Comparison of ENCODE assay signal across 13 cellular contexts in genomic region chr5:10699281-10699874, GRCh38.
DNase-seq lines count a peak whose midpoint lies in the region; ATAC-seq, FAIRE-seq and TF ChIP-seq lines count a peak whose summit lies in the region.
"Had no signal": no experiment of that assay in that cellular context is flagged by ENCODE, and none has a peak within 500 bp of the region (broad histone marks: within the 10 kb centered on the region; RNA-seq: fewer than 3 reads in every experiment).

No MANE protein-coding gene starts in this region.

- H3K4me1 ChIP-seq in H1 (replicated peaks in 1 of 4; ENCODE audit: control insufficient read depth in 3 of 4, insufficient read depth in 4 of 4, low read length in 3 of 4), result peaks cover 0 to 13% (median 6%) of the 10 kb centered on the region in 4 experiments; a peak in 6 of 7 replicates

- no peak overlapping the region for H3K4me2 ChIP-seq in H1 (ENCODE audit: insufficient read depth in 1 of 2, low read depth in 2 of 2, low read length in 2 of 2)

- POLR2A ChIA-PET in H1 (lab: Charles Lee; ENCODE audit: partially characterized antibody), result interaction anchor here (0.6 to 1.4 kb wide), 2 partner anchors 10 to 165 kb away, joined by 4 to 6 read pairs; no protein-coding TSS in a partner anchor

- no peaks in the 10 kb centered on the region for H3K79me1 ChIP-seq in H1 (ENCODE audit: low read depth, low read length)

- H2BK20ac ChIP-seq in H1 (ENCODE audit: low read length), result no peak overlapping the region

- no peak for FAIRE-seq in H1 (lab: Jason Lieb, UNC)
- FAIRE-seq: TTC549 had no signal

- H3K9ac ChIP-seq in H1 (replicated peaks in 1 of 4; ENCODE audit: extremely low read depth in 1 of 4, low read depth in 3 of 4, low read length in 3 of 4), result no peak overlapping the region

- no peak overlapping the region for H3K4ac ChIP-seq in H1 (replicated peaks; ENCODE audit: insufficient read length, low read depth, low read length)

- H4K91ac ChIP-seq in H1 (replicated peaks; ENCODE audit: insufficient read length, low read length), result no peak overlapping the region

- H4K5ac ChIP-seq in H1 (ENCODE audit: insufficient read length, low read depth, low read length), result no peak overlapping the region

- H3K27me3 ChIP-seq in H1 (replicated peaks in 1 of 4; ENCODE audit: control insufficient read depth in 3 of 4, extremely low read depth in 1 of 4, insufficient read depth in 3 of 4, low read length in 3 of 4) (no peaks in the 10 kb centered on the region), MG63 (no peaks in the 10 kb centered on the region)
- H3K27me3 ChIP-seq: tibial nerve had no signal

- H4K8ac ChIP-seq in H1 (ENCODE audit: extremely low read depth, insufficient read depth, low read length), result no peak overlapping the region

- H3K56ac ChIP-seq in H1 (replicated peaks; ENCODE audit: insufficient read length, low read depth, low read length), result no peak overlapping the region

- intact Hi-C loops in Right ventricle myocardium superior (cut with DNase I), result loop anchor here (10.0 kb wide), 1 partner anchor 475 kb away; no protein-coding TSS in a partner anchor

- DNase-seq in H1 (ENCODE audit: low read depth in 1 of 2, low spot score in 2 of 2) (no peak), foreskin fibroblast (no peak), Right ventricle myocardium superior (no peak), MG63 (no peak), Kasumi-1 (lab: John Stamatoyannopoulos, UW) (no peak)
- DNase-seq: amygdala, midbrain, NCI-H1417 treated with DMSO at 0.1 percent for 48 hours had no signal

- H2AK5ac ChIP-seq in H1 (ENCODE audit: low read depth, low read length), result no peak overlapping the region

- H3K36me3 ChIP-seq in H1 (ENCODE audit: control insufficient read depth in 2 of 4, insufficient read depth in 4 of 4, low read length in 3 of 4), result no peaks in the 10 kb centered on the region
- peaks cover 14% of the 10 kb centered on the region for H3K36me3 ChIP-seq in MG63
- H3K36me3 ChIP-seq: tibial nerve had no signal

- H2AFZ ChIP-seq in H1 (ENCODE audit: low read length), result no peak overlapping the region

- H4K20me1 ChIP-seq in H1 (replicated peaks in 1 of 2; ENCODE audit: control insufficient read depth in 1 of 2, insufficient read depth in 2 of 2, low read length in 2 of 2), result peaks cover 1 to 2% of the 10 kb centered on the region in 2 experiments

- H3K14ac ChIP-seq in H1 (ENCODE audit: insufficient read length), result no peak overlapping the region

- H3K4me3 ChIP-seq in H1 (ENCODE audit: extremely low read depth in 1 of 4, insufficient read depth in 2 of 4, low read depth in 3 of 4, low read length in 4 of 4) (no peak overlapping the region), foreskin fibroblast (ENCODE audit: low read depth in 1 of 2, low read length in 2 of 2) (no peak overlapping the region), MG63 (no peak overlapping the region)
- H3K4me3 ChIP-seq: tibial nerve had no signal

- WGBS in H1 (ENCODE audit: extremely low coverage in 1 of 2, insufficient coverage in 1 of 2, insufficient read length in 1 of 2, insufficient replicate concordance in 2 of 2, low coverage in 1 of 2, low lambda C conversion rate in 2 of 2, missing lambda C conversion rate in 1 of 2), 2 experiments, result 92% methylated on average over 5 of the region's 5 CpGs; no CpG with 5 or more reads in 1 of the 2 experiments

- H3K79me2 ChIP-seq in H1 (ENCODE audit: control insufficient read depth in 1 of 2, insufficient read depth in 2 of 2, low read length in 2 of 2), result no peaks in the 10 kb centered on the region

- no peak for TF ChIP-seq RAD21 in H1 (IDR thresholded peaks at IDR 0.05 in 1 of 2, conservative IDR thresholded peaks at IDR 0.05 in 1 of 2; ENCODE audit: low read depth in 2 of 2, low read length in 2 of 2)

- TF ChIP-seq CTCF in H1 (IDR thresholded peaks at IDR 0.05; ENCODE audit: control extremely low read depth in 1 of 3, insufficient read depth in 1 of 3, low read depth in 1 of 3, low read length in 3 of 3) (no peak), foreskin fibroblast (IDR thresholded peaks at IDR 0.05; ENCODE audit: low read depth, low read length) (no peak)

- no peak overlapping the region for H3K23ac ChIP-seq in H1 (ENCODE audit: insufficient read length)

- no peaks in the 10 kb centered on the region for H3K9me3 ChIP-seq in H1 (ENCODE audit: insufficient read depth in 2 of 2, low read depth in 1 of 2, low read length in 1 of 2)
- H3K9me3 ChIP-seq in MG63, result no peaks in the 10 kb centered on the region
- H3K9me3 ChIP-seq: tibial nerve had no signal

- no peak overlapping the region for H2BK120ac ChIP-seq in H1 (replicated peaks; ENCODE audit: low read depth, low read length)

- no peak overlapping the region for H2BK5ac ChIP-seq in H1 (ENCODE audit: low read depth, low read length)

- no peak for TF ChIP-seq EP300 in H1 (IDR thresholded peaks at IDR 0.05; ENCODE audit: borderline replicate concordance in 1 of 2, low read depth in 2 of 2, low read length in 2 of 2)

- CTCF ChIA-PET in H1 (lab: Charles Lee; ENCODE audit: partially characterized antibody), result interaction anchor here (0.6 to 5.6 kb wide), 13 partner anchors 8 to 937 kb away, joined by 3 to 38 read pairs (median 4); no protein-coding TSS in a partner anchor

- H2BK15ac ChIP-seq in H1 (ENCODE audit: low read length), result peak overlapping the region; percentile 40; the same call in 1 of the 2 replicates

- H3K27ac ChIP-seq in H1 (ENCODE audit: low read depth, low read length), result no peak overlapping the region

- ATAC-seq in GM18505 (IDR thresholded peaks at IDR 0.05; ENCODE audit: unreplicated experiment) (peak; percentile 33), GM21529 (IDR thresholded peaks at IDR 0.05; ENCODE audit: unreplicated experiment) (peak; percentile 55), HG03354 (IDR thresholded peaks at IDR 0.05; ENCODE audit: poor library complexity, severe bottlenecking, unreplicated experiment) (peak; percentile 67), Right ventricle myocardium superior (ENCODE audit: poor library complexity) (no peak)

- no peak overlapping the region for H3K18ac ChIP-seq in H1 (ENCODE audit: extremely low read depth, low read length)

- no peaks in the 10 kb centered on the region for H3K23me2 ChIP-seq in H1 (ENCODE audit: low read depth, low read length)

- no peak overlapping the region; the same call in 1 of the 2 replicates for H2BK12ac ChIP-seq in H1 (ENCODE audit: low read depth, low read length)

- no peak for TF ChIP-seq POLR2A in GM18505 (IDR thresholded peaks at IDR 0.05; ENCODE audit: borderline replicate concordance, extremely low read depth, insufficient read depth, insufficient read length)
- no peak for TF ChIP-seq POLR2A in H1 (IDR thresholded peaks at IDR 0.05; ENCODE audit: control extremely low read depth in 1 of 2, low read depth in 2 of 2, low read length in 2 of 2)

TF ChIP-seq in H1, 55 proteins besides CTCF, POLR2A, EP300 and RAD21:
- no peak for TF ChIP-seq TEAD4 (IDR thresholded peaks at IDR 0.05; ENCODE audit: low read depth, low read length)
- no peak for TF ChIP-seq JUN (IDR thresholded peaks at IDR 0.05; ENCODE audit: low read depth, low read length)
- no peak for TF ChIP-seq MAX (IDR thresholded peaks at IDR 0.05)
- TF ChIP-seq RXRA (IDR thresholded peaks at IDR 0.05; ENCODE audit: insufficient read depth, low read depth, low read length), result no peak
- TF ChIP-seq NRF1 (IDR thresholded peaks at IDR 0.05; ENCODE audit: low read depth, low read length), result no peak
- TF ChIP-seq KDM1A (IDR thresholded peaks at IDR 0.05; ENCODE audit: borderline replicate concordance, low read length), result no peak
- no peak for TF ChIP-seq SIN3A (conservative IDR thresholded peaks at IDR 0.05 in 1 of 2, IDR thresholded peaks at IDR 0.05 in 1 of 2; ENCODE audit: low read depth in 1 of 2, low read length in 2 of 2)
- TF ChIP-seq MAFK (IDR thresholded peaks at IDR 0.05; ENCODE audit: low read depth, low read length), result no peak
